In genomic region chr15:72319360-72319984, GRCh38 we compare ENCODE assay signal across 8 cellular contexts. TPM values are rescaled to one million over a fixed set of nuclear protein-coding genes. Genes with fewer than 3 reads are reported as not detected.
DNase-seq lines count a peak whose midpoint lies in the region; ATAC-seq and TF ChIP-seq lines count a peak whose summit lies in the region.

No MANE protein-coding gene starts in this region.

- ATAC-seq in GM21381 (IDR thresholded peaks at IDR 0.05; ENCODE audit: unreplicated experiment), result peak; percentile 36

- H3K4me1 ChIP-seq in ACC112 (ENCODE audit: control insufficient read depth, insufficient read depth, low read length, unreplicated experiment), result peaks cover 3% of the 10 kb centered on the region
- H3K4me1 ChIP-seq in neural progenitor cell, result peaks cover 5% of the 10 kb centered on the region
- H3K4me1 ChIP-seq in urinary bladder (ENCODE audit: insufficient read depth), result no peaks in the 10 kb centered on the region

- H3K4me1 Mint-ChIP-seq in neural progenitor cell, result peaks cover 13% of the 10 kb centered on the region

- H3F3A ChIP-seq in neural progenitor cell (ENCODE audit: low read depth), result peaks cover 18% of the 10 kb centered on the region

- H3K4me2 ChIP-seq in neural progenitor cell, result no peak overlapping the region

- H3K4me3 ChIP-seq in ACC112 (ENCODE audit: low read depth, low read length) (peak overlapping the region; percentile 77), fibroblast of mammary gland (ENCODE audit: control insufficient read depth, low read depth, low read length) (no peak overlapping the region), neural progenitor cell (peak overlapping the region; percentile 46), urinary bladder (ENCODE audit: low read depth, low read length) (peak overlapping the region; percentile 43)

- H3K36me3 ChIP-seq in ACC112 (ENCODE audit: insufficient read depth, low read length), result no peaks in the 10 kb centered on the region
- H3K36me3 ChIP-seq in neural progenitor cell, result no peaks in the 10 kb centered on the region
- no peaks in the 10 kb centered on the region for H3K36me3 ChIP-seq in urinary bladder (ENCODE audit: insufficient read depth)

- H3K9me3 ChIP-seq in neural progenitor cell (ENCODE audit: low read depth), result no peaks in the 10 kb centered on the region

- H3K79me2 ChIP-seq in ACC112 (ENCODE audit: control insufficient read depth, insufficient read depth, low read length, unreplicated experiment), result no peaks in the 10 kb centered on the region
- H3K79me2 ChIP-seq in neural progenitor cell (ENCODE audit: low read depth), result no peaks in the 10 kb centered on the region

- peak overlapping the region; percentile 74 for H3K4me3 Mint-ChIP-seq in neural progenitor cell

- H3K27ac ChIP-seq in ACC112 (ENCODE audit: low read depth, low read length) (no peak overlapping the region), neural progenitor cell (no peak overlapping the region), urinary bladder (ENCODE audit: low read depth) (no peak overlapping the region)

- H3K27ac Mint-ChIP-seq in neural progenitor cell, result no peak overlapping the region

- H2AFZ ChIP-seq in ACC112 (ENCODE audit: low read length, unreplicated experiment) (no peak overlapping the region), neural progenitor cell (replicated peaks) (no peak overlapping the region)

- peaks cover 3% of the 10 kb centered on the region for H3K9me3 Mint-ChIP-seq in neural progenitor cell

- no peak for TF ChIP-seq CTCF in fibroblast of mammary gland (conservative IDR thresholded peaks at IDR 0.05; ENCODE audit: control insufficient read depth, insufficient read depth, low read depth, low read length)
- TF ChIP-seq CTCF in neural progenitor cell (IDR thresholded peaks at IDR 0.05), result no peak

- H3K27me3 ChIP-seq in ACC112 (ENCODE audit: insufficient read depth, low read length), result peaks cover 26% of the 10 kb centered on the region
- H3K27me3 ChIP-seq in neural progenitor cell, result peaks cover 59% of the 10 kb centered on the region

- H4K20me1 ChIP-seq in neural progenitor cell (ENCODE audit: low read depth), result peaks cover 19% of the 10 kb centered on the region

- WGBS in urinary bladder, result 4% methylated on average over 48 of the region's 48 CpGs

- H3K27me3 Mint-ChIP-seq in neural progenitor cell (ENCODE audit: insufficient read depth, low read depth), result peaks cover 13% of the 10 kb centered on the region

- H3K36me3 Mint-ChIP-seq in neural progenitor cell, result no peaks in the 10 kb centered on the region

- DNase-seq in NCI-H226, result peak; percentile 43
- peak; percentile 51 to 62 for DNase-seq in activated T-cell treated with anti-CD3 and anti-CD28 coated beads, Interleukin-2, amount 50 U/mL, for 48 hours
- DNase-seq in fibroblast of mammary gland (ENCODE audit: low read depth), result peak; percentile 42
- peak; percentile 97 for DNase-seq in neural progenitor cell (ENCODE audit: low spot score)
- no peak for DNase-seq in occipital lobe (lab: John Stamatoyannopoulos, UW)

- no peak overlapping the region for H3K9ac ChIP-seq in neural progenitor cell

RNA-seq across cellular contexts. Expression of gene CELF6, which starts 0.5 kb away (rescaled TPM):
- total RNA-seq in neural progenitor cell (ENCODE audit: low replicate concordance) (0.19 and 0.95 TPM in 2 replicates), urinary bladder (1.5 TPM), occipital lobe (6.7 TPM)
- 3.0 TPM for polyA plus RNA-seq in urinary bladder

RNA-seq across cellular contexts. Expression of gene PARP6, which starts 47.1 kb away (rescaled TPM):
- total RNA-seq in neural progenitor cell (ENCODE audit: low replicate concordance) (34.3 and 38.6 TPM in 2 replicates), urinary bladder (33.7 TPM), occipital lobe (54.6 TPM)
- polyA plus RNA-seq in urinary bladder, result 41.6 TPM

RNA-seq across cellular contexts. Expression of gene HEXA, which starts 56.3 kb away (rescaled TPM):
- total RNA-seq in neural progenitor cell (ENCODE audit: low replicate concordance), result 34.5 and 44.6 TPM in 2 replicates
- 64.0 TPM for total RNA-seq in urinary bladder
- 87.1 TPM for polyA plus RNA-seq in urinary bladder
- 34.8 TPM for total RNA-seq in occipital lobe
